Comparison of ENCODE assay signal across 8 cellular contexts in the genomic region with DNA sequence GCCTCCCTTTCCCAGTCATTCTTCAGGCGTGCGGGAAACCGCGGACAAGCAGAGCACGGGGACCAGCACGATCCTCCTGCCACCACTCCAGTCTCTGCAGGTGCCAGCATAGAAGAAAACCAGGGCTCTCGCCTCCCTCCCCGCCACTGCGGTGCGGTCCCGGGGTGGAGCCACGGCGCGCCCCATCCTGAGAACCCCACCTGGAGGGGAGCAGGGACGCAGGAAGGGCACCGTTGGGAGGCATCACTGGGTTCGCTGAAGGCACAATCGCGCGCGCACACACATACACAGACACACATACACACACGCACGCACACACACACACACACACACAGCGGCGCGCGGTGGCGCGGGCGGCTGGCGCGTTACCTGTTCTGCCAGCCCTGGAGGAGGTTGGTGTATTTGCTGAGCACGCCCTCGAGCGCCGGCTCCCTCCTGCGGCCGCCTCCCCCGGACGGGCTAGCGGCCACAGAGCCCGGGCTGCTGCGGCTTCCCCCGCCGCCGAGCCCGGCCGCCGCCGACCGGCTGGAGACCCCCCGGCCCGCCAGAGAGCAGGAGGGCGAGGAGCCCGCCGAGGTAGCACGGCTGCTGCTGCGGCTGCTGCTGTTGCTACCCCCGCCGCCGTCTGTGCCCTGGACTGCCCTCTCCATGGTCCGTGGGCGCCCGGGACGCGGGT. TPM values are rescaled to one million over a fixed set of nuclear protein-coding genes. Genes with fewer than 3 reads are reported as not detected.
DNase-seq lines count a peak whose midpoint lies in the region; ATAC-seq and TF ChIP-seq lines count a peak whose summit lies in the region.

No MANE protein-coding gene starts in this region.

- WGBS in lower leg skin, 2 donors = 0 to 1% methylated on average over 10 to 21 of the region's 66 CpGs

- peaks cover 19% of the 10 kb centered on the region for H3K27me3 ChIP-seq in BE2C

- CTCF ChIA-PET in activated B cell treated with CpG ODN at 0.5 μM for 24 hours (lab: Charles Lee) = interaction anchor here (0.6 to 2.9 kb wide), 7 partner anchors 10 to 122 kb away, joined by 3 to 13 read pairs (median 4); no protein-coding TSS in a partner anchor

- H3K36me3 ChIP-seq in BE2C = no peaks in the 10 kb centered on the region

- no peaks in the 10 kb centered on the region for H3K9me3 ChIP-seq in BE2C

- peak overlapping the region; percentile 92 for H3K27ac Mint-ChIP-seq in activated B cell treated with CpG ODN at 0.5 μM for 24 hours
- no peak overlapping the region for H3K27ac Mint-ChIP-seq in dendritic cell treated with granulocyte-macrophage colony-stimulating factor and Interleukin-4, amounts not matched to agents 40 ng/mL and 50 ng/mL, for 4 days

- peak overlapping the region; percentile 96 for H3K4me3 Mint-ChIP-seq in activated B cell treated with CpG ODN at 0.5 μM for 24 hours
- H3K4me3 Mint-ChIP-seq in dendritic cell treated with granulocyte-macrophage colony-stimulating factor and Interleukin-4, amounts not matched to agents 40 ng/mL and 50 ng/mL, for 4 days = peak overlapping the region; percentile 80

- intact Hi-C loops in activated B cell treated with CpG ODN at 0.5 μM for 24 hours (cut with micrococcal nuclease) (loop anchor here (1.0 to 10.0 kb wide), 12 partner anchors 8 to 446 kb away; a partner anchor contains a TSS), lower leg skin (cut with DNase I; ENCODE audit: low total_unique reads) (no loop called here)
- intact Hi-C loops in dendritic cell treated with granulocyte-macrophage colony-stimulating factor and Interleukin-4, amounts not matched to agents 40 ng/mL and 50 ng/mL, for 4 days (cut with micrococcal nuclease) = no loop called here

- ATAC-seq in GM21423 (IDR thresholded peaks at IDR 0.05; ENCODE audit: unreplicated experiment) = peak; percentile 54
- peak; percentile 76 for ATAC-seq in activated B cell treated with CpG ODN at 0.5 μM for 24 hours (ENCODE audit: low read depth)
- no peak for ATAC-seq in GM21825 (IDR thresholded peaks at IDR 0.05; ENCODE audit: unreplicated experiment)

- peak overlapping the region; percentile 15; the same call in 1 of the 2 replicates for H3K4me3 ChIP-seq in BE2C (ENCODE audit: low read depth, low read length)
- H3K4me3 ChIP-seq in lower leg skin (ENCODE audit: low read depth, poor library complexity, severe bottlenecking) = peak overlapping the region; percentile 59

- DNase-seq in BE2C (peak; percentile 4), NCI-H1092 (lab: John Stamatoyannopoulos, UW) (peak; percentile 10), activated B cell treated with CpG ODN at 0.5 μM for 24 hours (peak; percentile 69), lower leg skin (ENCODE audit: low spot score in 2 of 2) (peak; percentile 33 to 87)
- peak; percentile 55 for DNase-seq in stimulated activated CD8-positive, alpha-beta memory T cell treated with anti-CD3 and anti-CD28 coated beads, Interleukin-4, amount 100 ng/mL, for 48 hours

- H3K4me1 ChIP-seq in BE2C = no peaks in the 10 kb centered on the region

- POLR2A ChIA-PET in activated B cell treated with CpG ODN at 0.5 μM for 24 hours (lab: Charles Lee) = interaction anchor here (0.6 to 6.1 kb wide), 13 partner anchors 9 to 178 kb away, joined by 3 to 65 read pairs (median 4); no protein-coding TSS in a partner anchor

- H3K4me1 Mint-ChIP-seq in activated B cell treated with CpG ODN at 0.5 μM for 24 hours = peaks cover 87% of the 10 kb centered on the region
- H3K4me1 Mint-ChIP-seq in dendritic cell treated with granulocyte-macrophage colony-stimulating factor and Interleukin-4, amounts not matched to agents 40 ng/mL and 50 ng/mL, for 4 days (ENCODE audit: low read depth) = peaks cover 15% of the 10 kb centered on the region

- TF ChIP-seq POLR2A in lower leg skin (IDR thresholded peaks at IDR 0.05) = no peak

- no peaks in the 10 kb centered on the region for H3K27me3 Mint-ChIP-seq in activated B cell treated with CpG ODN at 0.5 μM for 24 hours
- H3K27me3 Mint-ChIP-seq in dendritic cell treated with granulocyte-macrophage colony-stimulating factor and Interleukin-4, amounts not matched to agents 40 ng/mL and 50 ng/mL, for 4 days = peaks cover 56% of the 10 kb centered on the region

- H3K9me3 Mint-ChIP-seq in activated B cell treated with CpG ODN at 0.5 μM for 24 hours = no peaks in the 10 kb centered on the region
- H3K9me3 Mint-ChIP-seq in dendritic cell treated with granulocyte-macrophage colony-stimulating factor and Interleukin-4, amounts not matched to agents 40 ng/mL and 50 ng/mL, for 4 days = no peaks in the 10 kb centered on the region

- TF ChIP-seq CTCF in BE2C (IDR thresholded peaks at IDR 0.05; ENCODE audit: low read depth, low read length) = no peak
- no peak for TF ChIP-seq CTCF in activated B cell treated with CpG ODN at 0.5 μM for 24 hours (IDR thresholded peaks at IDR 0.05)
- peak in 1 of 3 donors; percentile 12 for TF ChIP-seq CTCF in lower leg skin (IDR thresholded peaks at IDR 0.05)

- H3K36me3 Mint-ChIP-seq in activated B cell treated with CpG ODN at 0.5 μM for 24 hours (ENCODE audit: low read depth) = peaks cover 54% of the 10 kb centered on the region
- no peaks in the 10 kb centered on the region for H3K36me3 Mint-ChIP-seq in dendritic cell treated with granulocyte-macrophage colony-stimulating factor and Interleukin-4, amounts not matched to agents 40 ng/mL and 50 ng/mL, for 4 days (ENCODE audit: low read depth)

RNA-seq across cellular contexts. Expression of a gene that starts 0.4 kb away (rescaled TPM):
- not detected for polyA plus RNA-seq in BE2C (2012; ENCODE audit: insufficient read depth, insufficient read length, low read depth)
- total RNA-seq in activated B cell treated with CpG ODN at 0.5 μM for 24 hours = 125 and 137 TPM in 2 replicates
- total RNA-seq in lower leg skin = 10 to 100 TPM; 20.4 to 44.4 (median 30.2) TPM

RNA-seq across cellular contexts. Expression of a gene that starts 0.9 kb away (rescaled TPM):
- not detected for polyA plus RNA-seq in BE2C (2012; ENCODE audit: insufficient read depth, insufficient read length, low read depth)
- total RNA-seq in activated B cell treated with CpG ODN at 0.5 μM for 24 hours = 16.6 and 19.1 TPM in 2 replicates
- total RNA-seq in lower leg skin = 1 to 10 TPM; 1.0 to 2.8 (median 2.0) TPM

Comparison
In these comparisons a context has a peak if more than half of its experiments do, and no peak if none do; other contexts are left out.
1. DNase-seq: peak in every context shown above with its lines; median percentile 69 in activated B cell treated with CpG ODN at 0.5 μM for 24 hours; 60 in lower leg skin; 55 in stimulated activated CD8-positive, alpha-beta memory T cell treated with anti-CD3 and anti-CD28 coated beads, Interleukin-4, amount 100 ng/mL, for 48 hours; 10 in NCI-H1092; 4 in BE2C.